In genomic region chr9:98576354-98576753, GRCh38 we compare ENCODE assay signal across 13 cellular contexts.
DNase-seq lines count a peak whose midpoint lies in the region; ATAC-seq and TF ChIP-seq lines count a peak whose summit lies in the region.
"Had no signal": no experiment of that assay in that cellular context is flagged by ENCODE, and none has a peak within 500 bp of the region (broad histone marks: within the 10 kb centered on the region; RNA-seq: fewer than 3 reads in every experiment).

No MANE protein-coding gene starts in this region.

- H3K36me3 ChIP-seq in MM.1S (replicated peaks; ENCODE audit: insufficient read depth, low read length) (no peaks in the 10 kb centered on the region), neural progenitor cell (no peaks in the 10 kb centered on the region)
- H3K36me3 ChIP-seq: esophagus muscularis mucosa had no signal

- peak overlapping the region; percentile 8 for H3K27ac Mint-ChIP-seq in neural progenitor cell
- no peak overlapping the region for H3K27ac Mint-ChIP-seq in activated T-helper 2 cell treated with anti-CD3 and anti-CD28 coated beads, Interferon-gamma antibody, Interleukin-2, Interleukin-4, amounts not matched to agents 10 μg/mL and 5 μg/mL and 100 μg/mL, durations not matched to agents 14 hours and 24 hours and 36 hours

- no peaks in the 10 kb centered on the region for H3K9me2 ChIP-seq in MM.1S (replicated peaks; ENCODE audit: insufficient read depth, low read length)

- H3K27me3 Mint-ChIP-seq in neural progenitor cell (ENCODE audit: insufficient read depth, low read depth) = peaks cover 7% of the 10 kb centered on the region
- peaks cover 40% of the 10 kb centered on the region for H3K27me3 Mint-ChIP-seq in activated T-helper 2 cell treated with anti-CD3 and anti-CD28 coated beads, Interferon-gamma antibody, Interleukin-2, Interleukin-4, amounts not matched to agents 10 μg/mL and 5 μg/mL and 100 μg/mL, durations not matched to agents 14 hours and 24 hours and 36 hours (ENCODE audit: low read depth)

- H4K20me1 ChIP-seq in MM.1S (ENCODE audit: insufficient read depth, low read length) (no peaks in the 10 kb centered on the region), neural progenitor cell (ENCODE audit: low read depth) (no peaks in the 10 kb centered on the region)

- H3K9ac ChIP-seq in MM.1S (ENCODE audit: low read length) (no peak overlapping the region), neural progenitor cell (no peak overlapping the region)

- H3K79me2 ChIP-seq in MM.1S (ENCODE audit: low read length) (no peaks in the 10 kb centered on the region), neural progenitor cell (ENCODE audit: low read depth) (no peaks in the 10 kb centered on the region)

- H3K27ac ChIP-seq in MM.1S (ENCODE audit: low read length) (no peak overlapping the region), neural progenitor cell (no peak overlapping the region)
- H3K27ac ChIP-seq: C4-2B, esophagus muscularis mucosa had no signal

- intact Hi-C loops in activated T-helper 2 cell treated with anti-CD3 and anti-CD28 coated beads, Interferon-gamma antibody, Interleukin-2, Interleukin-4, amounts not matched to agents 10 μg/mL and 5 μg/mL and 100 μg/mL, durations not matched to agents 14 hours and 24 hours and 36 hours (cut with micrococcal nuclease) = no loop called here

- peaks cover 4% of the 10 kb centered on the region for H3K4me1 Mint-ChIP-seq in neural progenitor cell
- H3K4me1 Mint-ChIP-seq in activated T-helper 2 cell treated with anti-CD3 and anti-CD28 coated beads, Interferon-gamma antibody, Interleukin-2, Interleukin-4, amounts not matched to agents 10 μg/mL and 5 μg/mL and 100 μg/mL, durations not matched to agents 14 hours and 24 hours and 36 hours (ENCODE audit: low read depth) = peaks cover 16% of the 10 kb centered on the region

- peaks cover 8% of the 10 kb centered on the region for H3F3A ChIP-seq in MM.1S (ENCODE audit: insufficient read depth, low read length)
- no peaks in the 10 kb centered on the region for H3F3A ChIP-seq in neural progenitor cell (ENCODE audit: low read depth)

- peaks cover 18% of the 10 kb centered on the region for H3K4me1 ChIP-seq in MM.1S (ENCODE audit: low read length)
- peaks cover 7% of the 10 kb centered on the region for H3K4me1 ChIP-seq in neural progenitor cell
- H3K4me1 ChIP-seq: esophagus muscularis mucosa had no signal

- DNase-seq in MM.1S (no peak), neural progenitor cell (ENCODE audit: low spot score) (no peak)
- no peak for DNase-seq in stimulated activated CD8-positive, alpha-beta memory T cell treated with anti-CD3 and anti-CD28 coated beads, Interleukin-4, amount 100 ng/mL, for 48 hours
- no peak for DNase-seq in activated T-helper 2 cell treated with anti-CD3 and anti-CD28 coated beads, Interferon-gamma antibody, Interleukin-2, Interleukin-4, amounts not matched to agents 10 μg/mL and 5 μg/mL and 100 μg/mL, durations not matched to agents 14 hours and 24 hours and 36 hours (ENCODE audit: low spot score)
- DNase-seq: activated CD4-positive, alpha-beta T cell treated with anti-CD3 and anti-CD28 coated beads for 48 hours; hypothalamus; NCI-H1930 had no signal

- no peaks in the 10 kb centered on the region for H3K9me3 ChIP-seq in MM.1S (replicated peaks; ENCODE audit: insufficient read depth, low read length)
- H3K9me3 ChIP-seq in neural progenitor cell (ENCODE audit: low read depth) = no peaks in the 10 kb centered on the region
- H3K9me3 ChIP-seq: esophagus muscularis mucosa had no signal

- H3K4me3 ChIP-seq in MM.1S (ENCODE audit: low read length) (no peak overlapping the region), neural progenitor cell (no peak overlapping the region)
- H3K4me3 ChIP-seq: esophagus muscularis mucosa had no signal

- no peaks in the 10 kb centered on the region for H3K9me3 Mint-ChIP-seq in neural progenitor cell
- H3K9me3 Mint-ChIP-seq in activated T-helper 2 cell treated with anti-CD3 and anti-CD28 coated beads, Interferon-gamma antibody, Interleukin-2, Interleukin-4, amounts not matched to agents 10 μg/mL and 5 μg/mL and 100 μg/mL, durations not matched to agents 14 hours and 24 hours and 36 hours = no peaks in the 10 kb centered on the region

- no peaks in the 10 kb centered on the region for H3K36me3 Mint-ChIP-seq in neural progenitor cell
- no peaks in the 10 kb centered on the region for H3K36me3 Mint-ChIP-seq in activated T-helper 2 cell treated with anti-CD3 and anti-CD28 coated beads, Interferon-gamma antibody, Interleukin-2, Interleukin-4, amounts not matched to agents 10 μg/mL and 5 μg/mL and 100 μg/mL, durations not matched to agents 14 hours and 24 hours and 36 hours (ENCODE audit: low read depth)

- ATAC-seq in GM18907 (IDR thresholded peaks at IDR 0.05; ENCODE audit: unreplicated experiment) (peak; percentile 10), HG02852 (IDR thresholded peaks at IDR 0.05; ENCODE audit: unreplicated experiment) (peak; percentile 3), HG03432 (IDR thresholded peaks at IDR 0.05; ENCODE audit: unreplicated experiment) (no peak)
- ATAC-seq: left lobe of liver had no signal

- H3K4me2 ChIP-seq in MM.1S (ENCODE audit: low read depth, low read length) = 0 out of 2 replicates have a peak overlapping the region, but pooled peaks have one; percentile 27
- H3K4me2 ChIP-seq in neural progenitor cell = no peak overlapping the region

- H3K4me3 Mint-ChIP-seq in neural progenitor cell = no peak overlapping the region
- H3K4me3 Mint-ChIP-seq in activated T-helper 2 cell treated with anti-CD3 and anti-CD28 coated beads, Interferon-gamma antibody, Interleukin-2, Interleukin-4, amounts not matched to agents 10 μg/mL and 5 μg/mL and 100 μg/mL, durations not matched to agents 14 hours and 24 hours and 36 hours (ENCODE audit: low read depth) = no peak overlapping the region

- no peak overlapping the region for H2AFZ ChIP-seq in MM.1S (ENCODE audit: low read length)
- no peak overlapping the region for H2AFZ ChIP-seq in neural progenitor cell (replicated peaks)

- no peaks in the 10 kb centered on the region for H3K27me3 ChIP-seq in MM.1S (replicated peaks; ENCODE audit: insufficient read depth, low read length)
- H3K27me3 ChIP-seq in neural progenitor cell = no peaks in the 10 kb centered on the region

- TF ChIP-seq CTCF in MM.1S (IDR thresholded peaks at IDR 0.05; ENCODE audit: low read length) = no peak
- no peak for TF ChIP-seq CTCF in neural progenitor cell (IDR thresholded peaks at IDR 0.05)
